11 cellular contexts compared by ENCODE assay signal in genomic region chr22:20031732-20032406, GRCh38. TPM values are rescaled to one million over a fixed set of nuclear protein-coding genes. Genes with fewer than 3 reads are reported as not detected.
DNase-seq lines count a peak whose midpoint lies in the region; ATAC-seq and TF ChIP-seq lines count a peak whose summit lies in the region.
"Had no signal": no experiment of that assay in that cellular context is flagged by ENCODE, and none has a peak within 500 bp of the region (broad histone marks: within the 10 kb centered on the region; RNA-seq: fewer than 3 reads in every experiment).

No MANE protein-coding gene starts in this region.

- POLR2A ChIA-PET in CD8-positive, alpha-beta T cell (lab: Charles Lee): no interaction called here

- intact Hi-C loops in CD8-positive, alpha-beta T cell (cut with DNase I, micrococcal nuclease): no loop called here
- intact Hi-C loops in left colon (cut with DNase I, micrococcal nuclease): no loop called here

- H3K27me3 ChIP-seq in CD8-positive, alpha-beta T cell (ENCODE audit: insufficient read depth, low read length): no peaks in the 10 kb centered on the region
- H3K27me3 ChIP-seq: upper lobe of left lung had no signal

- peaks cover 29% of the 10 kb centered on the region for H3K4me1 Mint-ChIP-seq in CD8-positive, alpha-beta T cell (ENCODE audit: low read depth)
- H3K4me1 Mint-ChIP-seq in IgD-negative memory B cell: peaks cover 11 to 57% (median 46%) of the 10 kb centered on the region in 3 donors

- peak; percentile 77 for ATAC-seq in CD8-positive, alpha-beta T cell
- peak; percentile 88 for ATAC-seq in left colon
- ATAC-seq in stimulated activated naive CD8-positive, alpha-beta T cell treated with anti-CD3 and anti-CD28 coated beads, Interleukin-15, Interleukin-2, amounts not matched to agents 100 U/mL and 50 U/mL, for 24 hours: no peak
- ATAC-seq in GM21529 (IDR thresholded peaks at IDR 0.05; ENCODE audit: unreplicated experiment): no peak

- CTCF ChIA-PET in CD8-positive, alpha-beta T cell (lab: Charles Lee): no interaction called here

- no peak overlapping the region for H3K27ac Mint-ChIP-seq in CD8-positive, alpha-beta T cell
- H3K27ac Mint-ChIP-seq in IgD-negative memory B cell: peak overlapping the region; percentile 83 to 94 (median 91)
- H3K27ac Mint-ChIP-seq: activated naive CD8-positive, alpha-beta T cell treated with anti-CD3 and anti-CD28 coated beads, Interleukin-2, amount 10 ng/mL, durations not matched to agents 7 days and 5 days had no signal

- H3K4me1 ChIP-seq in CD8-positive, alpha-beta T cell (ENCODE audit: insufficient read depth, low read length): peaks cover 6% of the 10 kb centered on the region

- no peaks in the 10 kb centered on the region for H3K9me3 Mint-ChIP-seq in CD8-positive, alpha-beta T cell
- H3K9me3 Mint-ChIP-seq in IgD-negative memory B cell: no peaks in the 10 kb centered on the region
- H3K9me3 Mint-ChIP-seq: activated naive CD8-positive, alpha-beta T cell treated with anti-CD3 and anti-CD28 coated beads, Interleukin-2, amount 10 ng/mL, durations not matched to agents 7 days and 5 days had no signal

- H3K36me3 ChIP-seq in CD8-positive, alpha-beta T cell (ENCODE audit: insufficient read depth, low read length): peaks cover 5% of the 10 kb centered on the region

- peaks cover 22% of the 10 kb centered on the region for H3K36me3 Mint-ChIP-seq in CD8-positive, alpha-beta T cell
- H3K36me3 Mint-ChIP-seq in IgD-negative memory B cell: peaks cover 2% of the 10 kb centered on the region

- peak in 3 of 7 experiments; percentile 26 to 51 (median 34) for DNase-seq in CD8-positive, alpha-beta T cell
- peak; percentile 47 for DNase-seq in activated CD4-positive, alpha-beta T cell treated with anti-CD3 and anti-CD28 coated beads, Interleukin-2, amount 50 U/mL, for 1 hour
- DNase-seq in left colon (peak; percentile 66 to 71), NCI-H2227 treated with DMSO at 0.1 percent for 48 hours (lab: John Stamatoyannopoulos, UW) (no peak), 8988T (no peak)
- no peak for DNase-seq in stimulated activated naive CD8-positive, alpha-beta T cell treated with anti-CD3 and anti-CD28 coated beads, Interleukin-15, Interleukin-2, amounts not matched to agents 100 U/mL and 50 U/mL, for 24 hours
- DNase-seq: activated naive CD8-positive, alpha-beta T cell treated with anti-CD3 and anti-CD28 coated beads, Interleukin-2, amount 10 ng/mL, durations not matched to agents 7 days and 5 days; effector CD8-positive, alpha-beta T cell; upper lobe of left lung had no signal

- H3K4me3 ChIP-seq in CD8-positive, alpha-beta T cell (ENCODE audit: low read depth, low read length): no peak overlapping the region
- H3K4me3 ChIP-seq: upper lobe of left lung had no signal

- no peak overlapping the region for H3K4me3 Mint-ChIP-seq in CD8-positive, alpha-beta T cell
- peak overlapping the region in 3 of 4 donors; percentile 75 to 81 (median 79) for H3K4me3 Mint-ChIP-seq in IgD-negative memory B cell
- H3K4me3 Mint-ChIP-seq: activated naive CD8-positive, alpha-beta T cell treated with anti-CD3 and anti-CD28 coated beads, Interleukin-2, amount 10 ng/mL, durations not matched to agents 7 days and 5 days had no signal

- H3K9me3 ChIP-seq in CD8-positive, alpha-beta T cell (ENCODE audit: low read length): no peaks in the 10 kb centered on the region
- H3K9me3 ChIP-seq: upper lobe of left lung had no signal

- H3K27ac ChIP-seq in CD8-positive, alpha-beta T cell (ENCODE audit: low read depth, low read length): no peak overlapping the region
- H3K27ac ChIP-seq: upper lobe of left lung had no signal

- no peaks in the 10 kb centered on the region for H3K27me3 Mint-ChIP-seq in CD8-positive, alpha-beta T cell (ENCODE audit: low read depth)
- no peaks in the 10 kb centered on the region for H3K27me3 Mint-ChIP-seq in IgD-negative memory B cell
- H3K27me3 Mint-ChIP-seq: activated naive CD8-positive, alpha-beta T cell treated with anti-CD3 and anti-CD28 coated beads, Interleukin-2, amount 10 ng/mL, durations not matched to agents 7 days and 5 days had no signal

- TF ChIP-seq CTCF in CD8-positive, alpha-beta T cell (IDR thresholded peaks at IDR 0.05): no peak

RNA-seq across cellular contexts. Expression of gene TANGO2, which starts 11.0 kb away (rescaled TPM):
- 10 to 100 TPM in 1 of 2 experiments, 1 to 10 TPM in 1; 9.2 to 11.4 TPM for total RNA-seq in CD8-positive, alpha-beta T cell
- polyA plus RNA-seq in IgD-negative memory B cell: 44.5 TPM
- 10 to 100 TPM; 28.7 to 29.9 TPM for total RNA-seq in left colon

RNA-seq across cellular contexts. Expression of gene ARVCF, which starts 15.2 kb away (rescaled TPM):
- total RNA-seq in CD8-positive, alpha-beta T cell: 1 to 10 TPM; 1.1 to 2.3 TPM
- 0.16 TPM for polyA plus RNA-seq in IgD-negative memory B cell
- 10 to 100 TPM; 12.2 to 13.0 TPM for total RNA-seq in left colon

RNA-seq across cellular contexts. Expression of gene DGCR8, which starts 48.2 kb away (rescaled TPM):
- 10 to 100 TPM; 16.9 to 22.1 TPM for total RNA-seq in CD8-positive, alpha-beta T cell
- polyA plus RNA-seq in IgD-negative memory B cell: 4.8 TPM
- total RNA-seq in left colon: 10 to 100 TPM; 32.7 to 46.8 TPM

Comparison
In these comparisons a context has a peak if more than half of its experiments do, and no peak if none do; other contexts are left out.
1. ATAC-seq: peak in CD8-positive, alpha-beta T cell (single experiment) and left colon (single experiment); none in stimulated activated naive CD8-positive, alpha-beta T cell treated with anti-CD3 and anti-CD28 coated beads, Interleukin-15, Interleukin-2, amounts not matched to agents 100 U/mL and 50 U/mL, for 24 hours (single experiment) and GM21529 (single experiment).
2. DNase-seq: peak in activated CD4-positive, alpha-beta T cell treated with anti-CD3 and anti-CD28 coated beads, Interleukin-2, amount 50 U/mL, for 1 hour (single experiment) and left colon (2 of 2); none in NCI-H2227 treated with DMSO at 0.1 percent for 48 hours (single experiment), 8988T (single experiment) and stimulated activated naive CD8-positive, alpha-beta T cell treated with anti-CD3 and anti-CD28 coated beads, Interleukin-15, Interleukin-2, amounts not matched to agents 100 U/mL and 50 U/mL, for 24 hours (single experiment).
3. RNA of gene ARVCF, which starts 15.2 kb away (total RNA-seq): 12.2 to 13.0 TPM in left colon; 1.1 to 2.3 TPM in CD8-positive, alpha-beta T cell; every median in the first group is over 4 times any median in the second.